ENCODE assay signal across 6 cellular contexts in genomic region chr5:696753-697152, GRCh38. TPM values are rescaled to one million over a fixed set of nuclear protein-coding genes. Genes with fewer than 3 reads are reported as not detected.
DNase-seq lines count a peak whose midpoint lies in the region; ATAC-seq and TF ChIP-seq lines count a peak whose summit lies in the region.
"Not testable (repeated sequence)": the region's sequence is repeated elsewhere in the genome, so short reads cannot be mapped to it uniquely, and the experiment has no call there.
"Had no signal": no experiment of that assay in that cellular context is flagged by ENCODE, and none has a peak within 500 bp of the region (broad histone marks: within the 10 kb centered on the region; RNA-seq: fewer than 3 reads in every experiment).

No MANE protein-coding gene starts in this region.

- not testable (repeated sequence) for TF ChIP-seq CTCF in CD4-positive, alpha-beta T cell (IDR thresholded peaks at IDR 0.05); coronary artery (IDR thresholded peaks at IDR 0.05); neural progenitor cell (IDR thresholded peaks at IDR 0.05)

- not testable (repeated sequence) for H3K4me1 Mint-ChIP-seq in CD4-positive, alpha-beta T cell (ENCODE audit: low read depth); T-helper 17 cell; neural progenitor cell

- H3K4me1 ChIP-seq in neural progenitor cell = not testable (repeated sequence)

- not testable (repeated sequence) for H2AFZ ChIP-seq in neural progenitor cell (replicated peaks)

- not testable (repeated sequence) for H3K9me3 Mint-ChIP-seq in CD4-positive, alpha-beta T cell
- H3K9me3 Mint-ChIP-seq in neural progenitor cell = peaks cover 14% of the 10 kb centered on the region

- H3K27ac ChIP-seq in CD4-positive, alpha-beta T cell (ENCODE audit: low read depth, low read length); coronary artery; neural progenitor cell: not testable (repeated sequence)

- not testable (repeated sequence) for ATAC-seq in CD4-positive, alpha-beta T cell (ENCODE audit: poor library complexity); T-helper 17 cell

- H3K27me3 Mint-ChIP-seq in CD4-positive, alpha-beta T cell; T-helper 17 cell; neural progenitor cell (ENCODE audit: insufficient read depth, low read depth): not testable (repeated sequence)

- not testable (repeated sequence) for H3K4me2 ChIP-seq in neural progenitor cell

- H3K27me3 ChIP-seq in CD4-positive, alpha-beta T cell (ENCODE audit: control insufficient read depth, insufficient read depth, low read length) = not testable (repeated sequence)
- peaks cover 58% of the 10 kb centered on the region for H3K27me3 ChIP-seq in neural progenitor cell

- intact Hi-C loops in CD4-positive, alpha-beta T cell (cut with DNase I, micrococcal nuclease); cardiac septum (cut with DNase I): not testable (repeated sequence)

- not testable (repeated sequence) for H3K9ac ChIP-seq in neural progenitor cell

- peak overlapping the region; percentile 49 for H3K4me3 Mint-ChIP-seq in CD4-positive, alpha-beta T cell
- not testable (repeated sequence) for H3K4me3 Mint-ChIP-seq in T-helper 17 cell, neural progenitor cell

- CTCF ChIA-PET in CD4-positive, alpha-beta T cell (lab: Charles Lee) = not testable (repeated sequence)

- not testable (repeated sequence) for H3K36me3 Mint-ChIP-seq in CD4-positive, alpha-beta T cell (ENCODE audit: low read depth); T-helper 17 cell (ENCODE audit: low read depth); neural progenitor cell

- H3K9me3 ChIP-seq in CD4-positive, alpha-beta T cell (ENCODE audit: control insufficient read depth, low read length); T-helper 17 cell (ENCODE audit: control insufficient read depth, low read length, poor library complexity, severe bottlenecking); neural progenitor cell (ENCODE audit: low read depth): not testable (repeated sequence)

- DNase-seq in CD4-positive, alpha-beta T cell; T-helper 17 cell; neural progenitor cell (ENCODE audit: low spot score): not testable (repeated sequence)
- DNase-seq in coronary artery (ENCODE audit: low spot score) (peak; percentile 53), cardiac septum (ENCODE audit: low spot score) (peak; percentile 14)

- not testable (repeated sequence) for H3F3A ChIP-seq in neural progenitor cell (ENCODE audit: low read depth)

- H3K79me2 ChIP-seq in neural progenitor cell (ENCODE audit: low read depth) = not testable (repeated sequence)

- H3K36me3 ChIP-seq in neural progenitor cell = not testable (repeated sequence)

- not testable (repeated sequence) for H3K4me3 ChIP-seq in coronary artery, neural progenitor cell

- POLR2A ChIA-PET in CD4-positive, alpha-beta T cell (lab: Charles Lee) = not testable (repeated sequence)

- H3K27ac Mint-ChIP-seq in CD4-positive, alpha-beta T cell = not testable (repeated sequence)
- peak overlapping the region; percentile 1 for H3K27ac Mint-ChIP-seq in T-helper 17 cell
- H3K27ac Mint-ChIP-seq in neural progenitor cell = peak overlapping the region; percentile 47

- not testable (repeated sequence) for H4K20me1 ChIP-seq in neural progenitor cell (ENCODE audit: low read depth)

RNA-seq across cellular contexts. Expression of gene TPPP, which starts 3.6 kb away (rescaled TPM):
- total RNA-seq in CD4-positive, alpha-beta T cell = 1 to 10 TPM; 8.2 to 8.5 TPM
- total RNA-seq in T-helper 17 cell (10 to 100 TPM; 17.3 to 35.4 TPM), cardiac septum (7.3 TPM), neural progenitor cell (ENCODE audit: low replicate concordance) (0.87 TPM in 1 of 2 replicates, not detected in the other)
- total RNA-seq: B cell had no signal
